Comparison of ENCODE assay signal across 1 cellular context in the genomic region with DNA sequence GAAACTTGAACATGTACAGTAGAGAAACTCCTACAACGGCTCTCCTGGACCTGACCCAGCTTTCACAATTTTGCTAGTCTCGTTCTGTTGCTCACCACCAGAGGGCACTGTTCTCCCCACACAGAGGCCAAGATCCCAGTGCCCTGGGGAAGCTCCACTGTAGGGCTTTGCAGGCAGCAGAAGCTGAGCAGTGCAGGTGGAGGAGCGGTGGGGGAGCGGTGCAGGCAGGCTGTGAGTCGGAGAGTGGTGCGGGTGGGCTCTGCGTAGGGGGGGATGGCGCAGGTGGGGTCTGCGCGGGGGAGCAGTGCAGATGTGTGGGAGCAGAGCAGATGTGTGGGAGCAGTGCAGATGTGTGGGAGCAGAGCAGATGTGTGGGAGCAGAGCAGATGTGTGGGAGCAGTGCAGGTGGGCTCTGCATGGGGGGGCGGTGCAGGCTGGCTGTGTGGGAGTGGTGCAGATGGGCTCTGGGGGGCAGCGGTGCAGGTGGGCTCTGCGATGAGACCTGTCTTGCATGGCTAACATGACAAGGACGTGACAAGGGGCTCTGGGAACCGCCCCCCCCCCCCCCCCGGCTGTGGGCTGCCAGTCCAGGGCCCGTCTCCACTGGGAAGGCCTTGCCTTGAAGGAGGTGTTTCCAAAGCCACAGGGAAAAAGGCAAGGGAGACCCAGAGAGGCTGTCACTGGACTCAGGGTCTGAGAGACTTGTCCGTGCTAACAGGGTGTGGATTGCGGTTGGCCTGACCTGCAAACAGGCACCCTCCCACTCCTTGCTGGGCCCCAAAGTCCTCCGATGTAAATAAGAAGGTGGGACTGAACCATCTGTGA.
TF ChIP-seq lines count a peak whose summit lies in the region.

No MANE protein-coding gene starts in this region.

TF ChIP-seq in HepG2, 621 proteins besides CTCF, POLR2A, EP300 and RAD21 (continued from another document):
- TF ChIP-seq, protein P1, sequence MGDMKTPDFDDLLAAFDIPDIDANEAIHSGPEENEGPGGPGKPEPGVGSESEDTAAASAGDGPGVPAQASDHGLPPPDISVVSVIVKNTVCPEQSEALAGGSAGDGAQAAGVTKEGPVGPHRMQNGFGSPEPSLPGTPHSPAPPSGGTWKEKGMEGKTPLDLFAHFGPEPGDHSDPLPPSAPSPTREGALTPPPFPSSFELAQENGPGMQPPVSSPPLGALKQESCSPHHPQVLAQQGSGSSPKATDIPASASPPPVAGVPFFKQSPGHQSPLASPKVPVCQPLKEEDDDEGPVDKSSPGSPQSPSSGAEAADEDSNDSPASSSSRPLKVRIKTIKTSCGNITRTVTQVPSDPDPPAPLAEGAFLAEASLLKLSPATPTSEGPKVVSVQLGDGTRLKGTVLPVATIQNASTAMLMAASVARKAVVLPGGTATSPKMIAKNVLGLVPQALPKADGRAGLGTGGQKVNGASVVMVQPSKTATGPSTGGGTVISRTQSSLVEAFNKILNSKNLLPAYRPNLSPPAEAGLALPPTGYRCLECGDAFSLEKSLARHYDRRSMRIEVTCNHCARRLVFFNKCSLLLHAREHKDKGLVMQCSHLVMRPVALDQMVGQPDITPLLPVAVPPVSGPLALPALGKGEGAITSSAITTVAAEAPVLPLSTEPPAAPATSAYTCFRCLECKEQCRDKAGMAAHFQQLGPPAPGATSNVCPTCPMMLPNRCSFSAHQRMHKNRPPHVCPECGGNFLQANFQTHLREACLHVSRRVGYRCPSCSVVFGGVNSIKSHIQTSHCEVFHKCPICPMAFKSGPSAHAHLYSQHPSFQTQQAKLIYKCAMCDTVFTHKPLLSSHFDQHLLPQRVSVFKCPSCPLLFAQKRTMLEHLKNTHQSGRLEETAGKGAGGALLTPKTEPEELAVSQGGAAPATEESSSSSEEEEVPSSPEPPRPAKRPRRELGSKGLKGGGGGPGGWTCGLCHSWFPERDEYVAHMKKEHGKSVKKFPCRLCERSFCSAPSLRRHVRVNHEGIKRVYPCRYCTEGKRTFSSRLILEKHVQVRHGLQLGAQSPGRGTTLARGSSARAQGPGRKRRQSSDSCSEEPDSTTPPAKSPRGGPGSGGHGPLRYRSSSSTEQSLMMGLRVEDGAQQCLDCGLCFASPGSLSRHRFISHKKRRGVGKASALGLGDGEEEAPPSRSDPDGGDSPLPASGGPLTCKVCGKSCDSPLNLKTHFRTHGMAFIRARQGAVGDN (CRISPR knock-in tag; IDR thresholded peaks at IDR 0.05): peak; percentile 52
- TF ChIP-seq, protein P2, sequence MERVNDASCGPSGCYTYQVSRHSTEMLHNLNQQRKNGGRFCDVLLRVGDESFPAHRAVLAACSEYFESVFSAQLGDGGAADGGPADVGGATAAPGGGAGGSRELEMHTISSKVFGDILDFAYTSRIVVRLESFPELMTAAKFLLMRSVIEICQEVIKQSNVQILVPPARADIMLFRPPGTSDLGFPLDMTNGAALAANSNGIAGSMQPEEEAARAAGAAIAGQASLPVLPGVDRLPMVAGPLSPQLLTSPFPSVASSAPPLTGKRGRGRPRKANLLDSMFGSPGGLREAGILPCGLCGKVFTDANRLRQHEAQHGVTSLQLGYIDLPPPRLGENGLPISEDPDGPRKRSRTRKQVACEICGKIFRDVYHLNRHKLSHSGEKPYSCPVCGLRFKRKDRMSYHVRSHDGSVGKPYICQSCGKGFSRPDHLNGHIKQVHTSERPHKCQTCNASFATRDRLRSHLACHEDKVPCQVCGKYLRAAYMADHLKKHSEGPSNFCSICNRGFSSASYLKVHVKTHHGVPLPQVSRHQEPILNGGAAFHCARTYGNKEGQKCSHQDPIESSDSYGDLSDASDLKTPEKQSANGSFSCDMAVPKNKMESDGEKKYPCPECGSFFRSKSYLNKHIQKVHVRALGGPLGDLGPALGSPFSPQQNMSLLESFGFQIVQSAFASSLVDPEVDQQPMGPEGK (CRISPR knock-in tag; IDR thresholded peaks at IDR 0.05): peak; percentile 35; the same call in 1 of the 2 replicates
- no peak for TF ChIP-seq JUND (CRISPR knock-in tag; IDR thresholded peaks at IDR 0.05)
- TF ChIP-seq ZC3H13 (CRISPR knock-in tag; IDR thresholded peaks at IDR 0.05): no peak
- no peak for TF ChIP-seq CENPT (CRISPR knock-in tag; IDR thresholded peaks at IDR 0.05; ENCODE audit: low read depth)
- no peak for TF ChIP-seq SP5 (CRISPR knock-in tag; IDR thresholded peaks at IDR 0.05; ENCODE audit: borderline replicate concordance, low read depth)
- TF ChIP-seq IRF2 (CRISPR knock-in tag; IDR thresholded peaks at IDR 0.05): peak; percentile 59; the same call in 1 of the 2 replicates
- TF ChIP-seq ZNF263 (CRISPR knock-in tag; IDR thresholded peaks at IDR 0.05): 0 out of 2 replicates have a peak, but pooled peaks have one; percentile 25
- TF ChIP-seq RELA (CRISPR knock-in tag; IDR thresholded peaks at IDR 0.05): no peak
- TF ChIP-seq STAG1 (CRISPR knock-in tag; IDR thresholded peaks at IDR 0.05): peak; percentile 82
- no peak for TF ChIP-seq ZFP36L1 (CRISPR knock-in tag; IDR thresholded peaks at IDR 0.05)
- no peak for TF ChIP-seq PHF21A (CRISPR knock-in tag; IDR thresholded peaks at IDR 0.05)
- no peak for TF ChIP-seq CBX1 (IDR thresholded peaks at IDR 0.05; ENCODE audit: low read depth)
